1 cellular context compared by ENCODE assay signal in genomic region chr2:223068036-223068435, GRCh38.
TF ChIP-seq lines count a peak whose summit lies in the region.

No MANE protein-coding gene starts in this region.

TF ChIP-seq in SK-N-SH treated with all-trans-retinoic acid at 6 μM for 48 hours, 23 proteins besides CTCF, POLR2A, EP300 and RAD21 (continued from another document):
- TF ChIP-seq POU6F1 (CRISPR knock-in tag; IDR thresholded peaks at IDR 0.05; ENCODE audit: borderline replicate concordance, low read depth) (no peak), TOX (CRISPR knock-in tag; IDR thresholded peaks at IDR 0.05; ENCODE audit: borderline replicate concordance) (no peak), TCF4 (CRISPR knock-in tag; IDR thresholded peaks at IDR 0.05; ENCODE audit: borderline replicate concordance) (no peak), ZC3H10 (CRISPR knock-in tag; IDR thresholded peaks at IDR 0.05) (no peak), ZNF70 (CRISPR knock-in tag; IDR thresholded peaks at IDR 0.05) (no peak), ARNTL (CRISPR knock-in tag; IDR thresholded peaks at IDR 0.05; ENCODE audit: borderline replicate concordance, low read depth) (no peak), ESRRG (CRISPR knock-in tag; IDR thresholded peaks at IDR 0.05) (no peak), RARB (CRISPR knock-in tag; IDR thresholded peaks at IDR 0.05) (no peak)
- TF ChIP-seq, protein P1, sequence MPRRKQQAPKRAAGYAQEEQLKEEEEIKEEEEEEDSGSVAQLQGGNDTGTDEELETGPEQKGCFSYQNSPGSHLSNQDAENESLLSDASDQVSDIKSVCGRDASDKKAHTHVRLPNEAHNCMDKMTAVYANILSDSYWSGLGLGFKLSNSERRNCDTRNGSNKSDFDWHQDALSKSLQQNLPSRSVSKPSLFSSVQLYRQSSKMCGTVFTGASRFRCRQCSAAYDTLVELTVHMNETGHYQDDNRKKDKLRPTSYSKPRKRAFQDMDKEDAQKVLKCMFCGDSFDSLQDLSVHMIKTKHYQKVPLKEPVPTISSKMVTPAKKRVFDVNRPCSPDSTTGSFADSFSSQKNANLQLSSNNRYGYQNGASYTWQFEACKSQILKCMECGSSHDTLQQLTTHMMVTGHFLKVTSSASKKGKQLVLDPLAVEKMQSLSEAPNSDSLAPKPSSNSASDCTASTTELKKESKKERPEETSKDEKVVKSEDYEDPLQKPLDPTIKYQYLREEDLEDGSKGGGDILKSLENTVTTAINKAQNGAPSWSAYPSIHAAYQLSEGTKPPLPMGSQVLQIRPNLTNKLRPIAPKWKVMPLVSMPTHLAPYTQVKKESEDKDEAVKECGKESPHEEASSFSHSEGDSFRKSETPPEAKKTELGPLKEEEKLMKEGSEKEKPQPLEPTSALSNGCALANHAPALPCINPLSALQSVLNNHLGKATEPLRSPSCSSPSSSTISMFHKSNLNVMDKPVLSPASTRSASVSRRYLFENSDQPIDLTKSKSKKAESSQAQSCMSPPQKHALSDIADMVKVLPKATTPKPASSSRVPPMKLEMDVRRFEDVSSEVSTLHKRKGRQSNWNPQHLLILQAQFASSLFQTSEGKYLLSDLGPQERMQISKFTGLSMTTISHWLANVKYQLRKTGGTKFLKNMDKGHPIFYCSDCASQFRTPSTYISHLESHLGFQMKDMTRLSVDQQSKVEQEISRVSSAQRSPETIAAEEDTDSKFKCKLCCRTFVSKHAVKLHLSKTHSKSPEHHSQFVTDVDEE (CRISPR knock-in tag; IDR thresholded peaks at IDR 0.05): no peak
